In the genomic region with DNA sequence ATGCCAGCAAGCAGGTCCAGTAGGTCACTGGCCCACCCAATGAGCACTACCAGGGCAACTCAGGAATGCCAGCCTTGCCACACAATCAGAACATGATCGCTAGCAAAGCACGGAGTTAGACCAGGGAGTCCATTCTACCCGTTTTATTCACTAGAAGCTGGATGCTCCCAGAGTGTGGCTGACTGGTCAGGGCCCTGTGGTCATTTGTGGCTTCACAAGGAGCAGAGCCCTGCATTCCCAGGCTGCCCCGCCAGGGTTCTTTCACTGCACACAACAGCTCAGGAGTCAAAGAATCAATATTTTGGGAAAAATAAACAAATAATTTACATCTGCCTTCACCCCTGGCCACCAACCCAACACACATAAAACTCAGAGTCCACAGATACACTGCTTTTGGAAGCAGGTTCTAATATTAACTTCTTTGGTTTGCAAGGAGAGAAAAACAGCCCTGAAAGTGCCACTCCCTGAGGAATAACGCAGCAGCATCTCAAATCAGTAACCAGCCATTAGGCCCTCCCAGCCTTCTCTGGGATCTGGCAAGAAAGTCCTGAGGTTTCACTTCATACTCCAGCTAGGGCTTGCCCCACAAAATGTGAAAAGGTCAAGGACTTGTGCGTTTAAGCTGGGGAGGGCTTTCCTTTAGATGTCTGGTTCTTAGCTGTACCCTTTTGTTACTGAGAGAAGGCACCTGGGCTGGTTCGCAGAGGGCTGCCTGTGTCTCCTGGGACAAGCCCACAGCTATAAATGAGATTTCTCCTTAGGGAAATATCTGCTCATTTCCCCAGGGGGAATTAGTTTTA, we compare ENCODE assay signal across 12 cellular contexts. TPM values are rescaled to one million over a fixed set of nuclear protein-coding genes. Genes with fewer than 3 reads are reported as not detected.
DNase-seq lines count a peak whose midpoint lies in the region; ATAC-seq, FAIRE-seq and TF ChIP-seq lines count a peak whose summit lies in the region.
"Had no signal": no experiment of that assay in that cellular context is flagged by ENCODE, and none has a peak within 500 bp of the region (broad histone marks: within the 10 kb centered on the region; RNA-seq: fewer than 3 reads in every experiment).

No MANE protein-coding gene starts in this region.

- H3K9me3 ChIP-seq in astrocyte (ENCODE audit: insufficient read depth, low read depth, low read length): no peaks in the 10 kb centered on the region
- H3K9me3 ChIP-seq in effector memory CD4-positive, alpha-beta T cell (ENCODE audit: control insufficient read depth, low read length): no peaks in the 10 kb centered on the region

- H3K4me1 Mint-ChIP-seq in astrocyte (ENCODE audit: low read depth, unreplicated experiment) (peaks cover 67% of the 10 kb centered on the region), nephron (peaks cover 22% of the 10 kb centered on the region)

- no peak for FAIRE-seq in astrocyte (lab: Jason Lieb, UNC)
- FAIRE-seq: islet of Langerhans had no signal

- H3K27ac Mint-ChIP-seq in astrocyte (ENCODE audit: unreplicated experiment) (peak overlapping the region; percentile 75), nephron (peak overlapping the region in 2 of 3 experiments; percentile 52 to 80)

- ATAC-seq in Right ventricle myocardium inferior (no peak), GM18502 (IDR thresholded peaks at IDR 0.05; ENCODE audit: poor library complexity, unreplicated experiment) (no peak)

- H3K4me2 ChIP-seq in astrocyte (ENCODE audit: low read length): no peak overlapping the region

- TF ChIP-seq CTCF in 22Rv1 (IDR thresholded peaks at IDR 0.05) (no peak), astrocyte (IDR thresholded peaks at IDR 0.05; ENCODE audit: insufficient read depth, low read depth, low read length) (no peak), nephron (IDR thresholded peaks at IDR 0.05; ENCODE audit: unreplicated experiment in 3 of 3) (no peak)

- H3K4me1 ChIP-seq in astrocyte (ENCODE audit: insufficient read depth, low read length): peaks cover 23% of the 10 kb centered on the region
- H3K4me1 ChIP-seq in effector memory CD4-positive, alpha-beta T cell (ENCODE audit: control insufficient read depth, insufficient read depth, low read length, poor library complexity, severe bottlenecking): peaks cover 4% of the 10 kb centered on the region

- H3K4me3 ChIP-seq in astrocyte (ENCODE audit: insufficient read depth, low read depth, low read length): no peak overlapping the region
- no peak overlapping the region for H3K4me3 ChIP-seq in effector memory CD4-positive, alpha-beta T cell (ENCODE audit: insufficient read depth, low read depth, low read length, poor library complexity, severe bottlenecking)

- H3K27me3 Mint-ChIP-seq in astrocyte (ENCODE audit: low read depth, unreplicated experiment) (no peaks in the 10 kb centered on the region), nephron (ENCODE audit: low read depth) (peaks cover 3% of the 10 kb centered on the region)

- intact Hi-C loops in Right ventricle myocardium inferior (cut with DNase I): no loop called here

- peak; percentile 47 for DNase-seq in D341Med (ENCODE audit: low spot score)
- no peak for DNase-seq in astrocyte (ENCODE audit: low read depth)
- DNase-seq in effector memory CD4-positive, alpha-beta T cell: no peak
- no peak for DNase-seq in HuH-7.5 (ENCODE audit: low spot score)
- no peak for DNase-seq in Right ventricle myocardium inferior (ENCODE audit: missing footprints)
- DNase-seq: activated effector memory CD4-positive, alpha-beta T cell treated with Interleukin-2 at 50 U/mL for 16 hours; MM.1S had no signal

- H3K27ac ChIP-seq in 22Rv1 (peak overlapping the region; percentile 22; the same call in 1 of the 2 replicates), astrocyte (ENCODE audit: low read depth, low read length) (no peak overlapping the region)
- no peak overlapping the region for H3K27ac ChIP-seq in effector memory CD4-positive, alpha-beta T cell (ENCODE audit: insufficient read depth, low read length, poor library complexity, severe bottlenecking)

- H3K79me2 ChIP-seq in astrocyte (ENCODE audit: insufficient read depth, low read length): peaks cover 91% of the 10 kb centered on the region

- no peaks in the 10 kb centered on the region for H3K9me3 Mint-ChIP-seq in astrocyte (ENCODE audit: unreplicated experiment)
- H3K9me3 Mint-ChIP-seq in nephron: no peaks in the 10 kb centered on the region

- H3K27me3 ChIP-seq in astrocyte (ENCODE audit: insufficient read depth, low read length): no peaks in the 10 kb centered on the region
- H3K27me3 ChIP-seq in effector memory CD4-positive, alpha-beta T cell (replicated peaks; ENCODE audit: control insufficient read depth, insufficient read depth, low read length, poor library complexity, severe bottlenecking): no peaks in the 10 kb centered on the region

- H3K4me3 Mint-ChIP-seq in astrocyte (ENCODE audit: unreplicated experiment): peak overlapping the region; percentile 42
- H3K4me3 Mint-ChIP-seq in nephron: no peak overlapping the region

- no peak overlapping the region for H2AFZ ChIP-seq in astrocyte (ENCODE audit: low read depth, low read length)

- no peak overlapping the region for H3K9ac ChIP-seq in astrocyte (ENCODE audit: low read length)

- H4K20me1 ChIP-seq in astrocyte (ENCODE audit: insufficient read depth, low read length): peaks cover 82% of the 10 kb centered on the region

- H3K36me3 Mint-ChIP-seq in astrocyte (ENCODE audit: low read depth, unreplicated experiment) (peaks cover 11% of the 10 kb centered on the region), nephron (ENCODE audit: low read depth) (peaks cover 9% of the 10 kb centered on the region)

- H3K36me3 ChIP-seq in astrocyte (ENCODE audit: insufficient read depth, low read length): no peaks in the 10 kb centered on the region
- peaks cover 5% of the 10 kb centered on the region for H3K36me3 ChIP-seq in effector memory CD4-positive, alpha-beta T cell (ENCODE audit: control insufficient read depth, insufficient read depth, low read length)

RNA-seq across cellular contexts. Expression of a gene that starts 16.0 kb away (rescaled TPM):
- total RNA-seq in astrocyte (39.3 and 46.2 TPM in 2 replicates), Right ventricle myocardium inferior (20.6 TPM)

RNA-seq across cellular contexts. Expression of a gene that starts 43.3 kb away (rescaled TPM):
- 0.09 TPM in 1 of 2 replicates, not detected in the other for total RNA-seq in astrocyte
- total RNA-seq in Right ventricle myocardium inferior: not detected
- total RNA-seq: NCI-H460 had no signal
